In genomic region chr12:116278259-116278595, GRCh38 we compare ENCODE assay signal across 8 cellular contexts. TPM values are rescaled to one million over a fixed set of nuclear protein-coding genes. Genes with fewer than 3 reads are reported as not detected.
A peak's percentile ranks its signal among the peaks of the same experiment; 100 is the strongest.
DNase-seq lines count a peak whose midpoint lies in the region; ATAC-seq and TF ChIP-seq lines count a peak whose summit lies in the region.

No MANE protein-coding gene starts in this region.

- no peak overlapping the region for H3K9ac ChIP-seq in H9 (ENCODE audit: extremely low read depth, insufficient read length, low read length)
- H3K9ac ChIP-seq in SU-DHL-6 (ENCODE audit: low read length): peak overlapping the region; percentile 65

- H2BK5ac ChIP-seq in H9 (ENCODE audit: insufficient read length, low read length): no peak overlapping the region

- H2BK20ac ChIP-seq in H9 (ENCODE audit: low read depth, low read length, poor library complexity, severe bottlenecking): no peak overlapping the region

- no peak overlapping the region for H3T11ph ChIP-seq in H9 (ENCODE audit: low read length)

- peak overlapping the region in 1 of 3 experiments; percentile 89; a peak in 3 of 7 replicates for H3K27ac Mint-ChIP-seq in H9

- H2BK12ac ChIP-seq in H9 (ENCODE audit: insufficient read length, low read depth, low read length): no peak overlapping the region

- H3K23me2 ChIP-seq in H9 (ENCODE audit: insufficient read length, low read depth, low read length, poor library complexity, severe bottlenecking): peaks cover 13% of the 10 kb centered on the region

- peaks cover 1% of the 10 kb centered on the region; the same call in 1 of the 2 replicates for H3K27me3 Mint-ChIP-seq in H9 (ENCODE audit: low read depth)

- H3K18ac ChIP-seq in H9 (ENCODE audit: insufficient read length, low read depth, low read length): no peak overlapping the region

- no peaks in the 10 kb centered on the region for H3K27me3 ChIP-seq in H9 (ENCODE audit: insufficient read depth, low read length)
- no peaks in the 10 kb centered on the region for H3K27me3 ChIP-seq in SU-DHL-6 (ENCODE audit: low read length)

- H4K8ac ChIP-seq in H9 (replicated peaks; ENCODE audit: insufficient read length, low read depth, low read length): no peak overlapping the region

- H3K79me2 ChIP-seq in H9 (ENCODE audit: insufficient read depth, low read length) (peaks cover 8% of the 10 kb centered on the region; the same call in 1 of the 2 replicates), SU-DHL-6 (ENCODE audit: insufficient read depth, low read length) (peaks cover 21% of the 10 kb centered on the region)

- H4K20me1 ChIP-seq in H9 (ENCODE audit: control insufficient read depth, insufficient read depth, insufficient read length) (no peaks in the 10 kb centered on the region), SU-DHL-6 (ENCODE audit: low read depth, low read length) (peaks cover 21% of the 10 kb centered on the region)

- H3K4me2 ChIP-seq in H9 (ENCODE audit: insufficient read depth, insufficient read length, low read length) (peak overlapping the region; percentile 51), SU-DHL-6 (ENCODE audit: low read depth, low read length, poor library complexity, severe bottlenecking) (peak overlapping the region; percentile 61)

- DNase-seq in H9 (no peak), foreskin fibroblast (no peak), skeletal muscle cell (ENCODE audit: low read depth) (no peak), KG1 (lab: John Stamatoyannopoulos, UW) (no peak), GOT3 (lab: John Stamatoyannopoulos, UW) (no peak), CD1c-positive myeloid dendritic cell (ENCODE audit: extremely low spot score) (no peak)

- H3K23ac ChIP-seq in H9 (ENCODE audit: insufficient read length, low read depth, low read length): no peak overlapping the region

- H3K79me1 ChIP-seq in H9 (ENCODE audit: insufficient read depth, low read depth, low read length, poor library complexity, severe bottlenecking): no peaks in the 10 kb centered on the region

- H3K27ac ChIP-seq in H9 (ENCODE audit: insufficient read length, low read depth, low read length): no peak overlapping the region
- H3K27ac ChIP-seq in SU-DHL-6 (ENCODE audit: low read depth, low read length): no peak overlapping the region

- H3K9me3 ChIP-seq in H9 (ENCODE audit: control insufficient read depth, low read depth, low read length) (no peaks in the 10 kb centered on the region), SU-DHL-6 (ENCODE audit: insufficient read depth, low read length) (no peaks in the 10 kb centered on the region)

- H3K56ac ChIP-seq in H9 (ENCODE audit: insufficient read length, low read depth, low read length): no peak overlapping the region

- no CpG with 5 or more reads among the region's 10 CpGs for WGBS in H9 (ENCODE audit: extremely low coverage, insufficient read length, low lambda C conversion rate)

- no peaks in the 10 kb centered on the region; a peak in 3 of 5 replicates for H3K9me3 Mint-ChIP-seq in H9

- no peak for ATAC-seq in GM21447 (IDR thresholded peaks at IDR 0.05; ENCODE audit: unreplicated experiment)

- H4K5ac ChIP-seq in H9 (ENCODE audit: insufficient read length, low read depth, low read length): no peak overlapping the region

- no peak overlapping the region for H2AK5ac ChIP-seq in H9 (ENCODE audit: insufficient read length, low read length)

- H4K91ac ChIP-seq in H9 (ENCODE audit: insufficient read length, low read depth, low read length): no peak overlapping the region

- H3K4ac ChIP-seq in H9 (ENCODE audit: low read depth, low read length): no peak overlapping the region

- H3K4me3 ChIP-seq in SU-DHL-6 (ENCODE audit: insufficient read depth, low read length, poor library complexity, severe bottlenecking) (peak overlapping the region; percentile 49), foreskin fibroblast (ENCODE audit: low read depth in 1 of 2, low read length in 2 of 2) (peak overlapping the region; percentile 32 to 52), skeletal muscle cell (ENCODE audit: low read depth, low read length) (peak overlapping the region; percentile 46)

- peak overlapping the region; percentile 69; the same call in 1 of the 2 replicates for H3K14ac ChIP-seq in H9 (ENCODE audit: insufficient read depth, low read length)

- no peaks in the 10 kb centered on the region for H3F3A ChIP-seq in SU-DHL-6 (ENCODE audit: insufficient read depth)

- H2BK120ac ChIP-seq in H9 (ENCODE audit: low read depth, low read length, poor library complexity, severe bottlenecking): no peak overlapping the region

- H2AFZ ChIP-seq in H9 (ENCODE audit: low read length) (no peak overlapping the region), SU-DHL-6 (ENCODE audit: low read depth, low read length, severe bottlenecking) (peak overlapping the region; percentile 66)

- H3K36me3 ChIP-seq in SU-DHL-6 (ENCODE audit: low read length): no peaks in the 10 kb centered on the region

- peak overlapping the region; percentile 81 to 92 for H3K4me3 Mint-ChIP-seq in H9

- H3K9me2 ChIP-seq in SU-DHL-6 (replicated peaks; ENCODE audit: insufficient read depth, low read length): no peaks in the 10 kb centered on the region

- no peak overlapping the region for H2BK15ac ChIP-seq in H9 (ENCODE audit: low read depth, low read length)

- TF ChIP-seq CTCF in H9 (conservative IDR thresholded peaks at IDR 0.05) (no peak), SU-DHL-6 (IDR thresholded peaks at IDR 0.05; ENCODE audit: insufficient read depth, low read length, poor library complexity, severe bottlenecking) (no peak), foreskin fibroblast (IDR thresholded peaks at IDR 0.05; ENCODE audit: low read depth, low read length) (no peak)

- no peaks in the 10 kb centered on the region for H3K36me3 Mint-ChIP-seq in H9 (ENCODE audit: insufficient read depth in 1 of 3, low read depth in 3 of 3)

- peaks cover 59 to 61% of the 10 kb centered on the region in 2 experiments for H3K4me1 Mint-ChIP-seq in H9

- peaks cover 2% of the 10 kb centered on the region; the same call in 1 of the 2 replicates for H3K4me1 ChIP-seq in H9 (ENCODE audit: insufficient read depth, low read length)

RNA-seq across cellular contexts. Expression of gene MED13L, which starts 0.7 kb away (rescaled TPM):
- total RNA-seq in H9 (2021): 51.3 and 52.4 TPM in 2 replicates
